ENCODE assay signal across 12 cellular contexts in the genomic region with DNA sequence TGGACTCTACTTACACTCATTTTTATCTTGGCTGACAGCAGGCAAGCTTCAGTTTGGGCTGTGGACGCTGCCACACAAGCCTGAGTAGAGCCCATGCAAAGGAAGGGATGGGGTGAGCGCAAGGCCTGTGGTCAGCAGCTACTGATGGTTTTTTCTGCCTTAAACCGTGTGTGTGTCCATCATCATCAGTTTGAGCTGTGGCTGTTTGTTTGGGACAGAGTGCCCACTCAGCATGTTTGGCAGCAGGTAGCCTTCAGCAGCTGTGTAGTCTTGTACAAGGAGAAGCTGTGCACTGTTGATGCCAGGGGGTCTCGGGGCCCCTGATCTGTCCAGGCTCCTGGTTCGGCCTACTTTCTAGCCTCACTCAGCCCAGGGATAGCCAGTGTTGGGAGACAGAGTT. TPM values are rescaled to one million over a fixed set of nuclear protein-coding genes. Genes with fewer than 3 reads are reported as not detected.
DNase-seq lines count a peak whose midpoint lies in the region; ATAC-seq, FAIRE-seq and TF ChIP-seq lines count a peak whose summit lies in the region.
"Had no signal": no experiment of that assay in that cellular context is flagged by ENCODE, and none has a peak within 500 bp of the region (broad histone marks: within the 10 kb centered on the region; RNA-seq: fewer than 3 reads in every experiment).

No MANE protein-coding gene starts in this region.

- no peak for FAIRE-seq in GM19239 (lab: Jason Lieb, UNC)
- FAIRE-seq: G401.6 had no signal

- no peak overlapping the region for H3K4me2 ChIP-seq in mammary epithelial cell (ENCODE audit: insufficient read depth, low read depth, low read length)

- CTCF ChIA-PET in MCF 10A (lab: Yijun Ruan, JAX) = no interaction called here
- CTCF ChIA-PET in mammary epithelial cell (lab: Charles Lee; ENCODE audit: low non-redundant PET) = no interaction called here
- CTCF ChIA-PET in WTC11 (lab: Charles Lee) = no interaction called here

- POLR2A ChIA-PET in MCF 10A (lab: Yijun Ruan, JAX) = no interaction called here
- POLR2A ChIA-PET in WTC11 (lab: Charles Lee) = no interaction called here

- H3K36me3 Mint-ChIP-seq in MCF 10A (ENCODE audit: insufficient read depth, unreplicated experiment) = peaks cover 60% of the 10 kb centered on the region
- H3K36me3 Mint-ChIP-seq in WTC11 = peaks cover 49% of the 10 kb centered on the region

- H3K36me3 ChIP-seq in mammary epithelial cell (ENCODE audit: insufficient read depth, low read length) = peaks cover 30% of the 10 kb centered on the region

- H3K9me3 ChIP-seq in mammary epithelial cell (replicated peaks; ENCODE audit: insufficient read depth, low read length) = no peaks in the 10 kb centered on the region
- peaks cover 2% of the 10 kb centered on the region for H3K9me3 ChIP-seq in iPS-18c (ENCODE audit: control insufficient read depth, insufficient read depth, low read length)

- H3K27ac ChIP-seq in mammary epithelial cell (ENCODE audit: insufficient read depth, low read depth, low read length) = no peak overlapping the region

- H3K4me1 ChIP-seq in mammary epithelial cell (ENCODE audit: insufficient read depth, low read length) = peaks cover 25% of the 10 kb centered on the region

- intact Hi-C loops in MCF 10A (cut with micrococcal nuclease) = loop anchor here (5.0 kb wide), 1 partner anchor 408 kb away; no protein-coding TSS in a partner anchor
- intact Hi-C loops in mammary epithelial cell (cut with micrococcal nuclease) = no loop called here

- BruUV-seq in MCF 10A (replicated peaks; lab: Mats Ljungman, UMichigan) (no TSS peak), mammary epithelial cell (replicated peaks; lab: Mats Ljungman, UMichigan) (no TSS peak)

- no peak overlapping the region for H3K4me3 Mint-ChIP-seq in MCF 10A (ENCODE audit: unreplicated experiment)
- peak overlapping the region; percentile 41 for H3K4me3 Mint-ChIP-seq in WTC11
- peak overlapping the region; percentile 8 to 53 for H3K4me3 Mint-ChIP-seq in stimulated activated naive CD8-positive, alpha-beta T cell treated with anti-CD3 and anti-CD28 coated beads, Interleukin-15, amount 100 ng/mL, for 72 hours

- in situ Hi-C loops in mammary epithelial cell (cut with MboI; ENCODE audit: low sequenced_read_pairs in 2 of 2) = no loop called here

- H3K4me3 ChIP-seq in mammary epithelial cell (replicated peaks in 1 of 3; ENCODE audit: insufficient read depth in 1 of 3, low read depth in 2 of 3, low read length in 3 of 3) = no peak overlapping the region
- peak overlapping the region; percentile 15; the same call in 1 of the 2 replicates for H3K4me3 ChIP-seq in iPS-18c (ENCODE audit: insufficient read depth, low read depth, low read length)

- H3K9me3 Mint-ChIP-seq in MCF 10A (ENCODE audit: unreplicated experiment) (no peaks in the 10 kb centered on the region), WTC11 (no peaks in the 10 kb centered on the region)
- no peaks in the 10 kb centered on the region for H3K9me3 Mint-ChIP-seq in stimulated activated naive CD8-positive, alpha-beta T cell treated with anti-CD3 and anti-CD28 coated beads, Interleukin-15, amount 100 ng/mL, for 72 hours

- 89% methylated on average over 5 of the region's 5 CpGs for WGBS in mammary epithelial cell (ENCODE audit: low coverage, missing lambda C conversion rate)

- H4K20me1 ChIP-seq in mammary epithelial cell (ENCODE audit: insufficient read depth, low read length) = no peaks in the 10 kb centered on the region

- TF ChIP-seq CTCF in MCF 10A (IDR thresholded peaks at IDR 0.05; ENCODE audit: unreplicated experiment) (no peak), mammary epithelial cell (conservative IDR thresholded peaks at IDR 0.05 in 1 of 2, IDR thresholded peaks at IDR 0.05 in 1 of 2; ENCODE audit: extremely low read depth in 1 of 2, insufficient read depth in 1 of 2, low read depth in 1 of 2, low read length in 2 of 2) (no peak), WTC11 (IDR thresholded peaks at IDR 0.05) (no peak)

- H3K27ac Mint-ChIP-seq in MCF 10A (ENCODE audit: low read depth, unreplicated experiment) (peak overlapping the region; percentile 75), WTC11 (peak overlapping the region; percentile 24)
- peak overlapping the region in 1 of 2 donors; percentile 89 for H3K27ac Mint-ChIP-seq in stimulated activated naive CD8-positive, alpha-beta T cell treated with anti-CD3 and anti-CD28 coated beads, Interleukin-15, amount 100 ng/mL, for 72 hours

- H2AFZ ChIP-seq in mammary epithelial cell (ENCODE audit: low read depth, low read length) = no peak overlapping the region

- H3K27me3 Mint-ChIP-seq in MCF 10A (ENCODE audit: insufficient read depth, unreplicated experiment) (no peaks in the 10 kb centered on the region), WTC11 (ENCODE audit: low read depth) (no peaks in the 10 kb centered on the region)
- H3K27me3 Mint-ChIP-seq in stimulated activated naive CD8-positive, alpha-beta T cell treated with anti-CD3 and anti-CD28 coated beads, Interleukin-15, amount 100 ng/mL, for 72 hours = no peaks in the 10 kb centered on the region

- H3K27me3 ChIP-seq in mammary epithelial cell (ENCODE audit: insufficient read depth, low read length) = no peaks in the 10 kb centered on the region

- H3K79me2 ChIP-seq in mammary epithelial cell (ENCODE audit: insufficient read depth, low read length) = peaks cover 67% of the 10 kb centered on the region

- DNase-seq in MCF 10A (ENCODE audit: unreplicated experiment) = no peak
- no peak for DNase-seq in mammary epithelial cell
- DNase-seq in WTC11 (ENCODE audit: low spot score) = no peak
- DNase-seq in stimulated activated naive CD8-positive, alpha-beta T cell treated with anti-CD3 and anti-CD28 coated beads, Interleukin-15, amount 100 ng/mL, for 72 hours = no peak
- no peak for DNase-seq in GM19239 (ENCODE audit: insufficient read length, low spot score)
- DNase-seq: foreskin melanocyte, NCI-H1092, Right ventricle myocardium superior had no signal

- dilution Hi-C loops in mammary epithelial cell (cut with HindIII; ENCODE audit: low sequenced_read_pairs) = loop anchor here (5.0 kb wide), 3 partner anchors 48 to 787 kb away; no protein-coding TSS in a partner anchor

- H3K4me1 Mint-ChIP-seq in MCF 10A (ENCODE audit: insufficient read depth, unreplicated experiment) = peaks cover 12% of the 10 kb centered on the region
- H3K4me1 Mint-ChIP-seq in WTC11 = peaks cover 30% of the 10 kb centered on the region
- H3K4me1 Mint-ChIP-seq in stimulated activated naive CD8-positive, alpha-beta T cell treated with anti-CD3 and anti-CD28 coated beads, Interleukin-15, amount 100 ng/mL, for 72 hours = peaks cover 62% of the 10 kb centered on the region

- ATAC-seq in WTC11 (no peak), GM18870 (IDR thresholded peaks at IDR 0.05; ENCODE audit: unreplicated experiment) (no peak), HG03135 (IDR thresholded peaks at IDR 0.05; ENCODE audit: unreplicated experiment) (no peak)
- ATAC-seq in stimulated activated naive CD8-positive, alpha-beta T cell treated with anti-CD3 and anti-CD28 coated beads, Interleukin-15, amount 100 ng/mL, for 72 hours = no peak

- H3K9ac ChIP-seq in mammary epithelial cell (ENCODE audit: insufficient read depth, low read length) = no peak overlapping the region

TF ChIP-seq in WTC11, 78 proteins besides CTCF, POLR2A, EP300 and RAD21 (continues in another document):
- TF ChIP-seq, protein P1, sequence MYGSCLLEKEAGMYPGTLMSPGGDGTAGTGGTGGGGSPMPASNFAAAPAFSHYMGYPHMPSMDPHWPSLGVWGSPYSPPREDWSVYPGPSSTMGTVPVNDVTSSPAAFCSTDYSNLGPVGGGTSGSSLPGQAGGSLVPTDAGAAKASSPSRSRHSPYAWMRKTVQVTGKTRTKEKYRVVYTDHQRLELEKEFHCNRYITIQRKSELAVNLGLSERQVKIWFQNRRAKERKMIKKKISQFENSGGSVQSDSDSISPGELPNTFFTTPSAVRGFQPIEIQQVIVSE (CRISPR knock-in tag; IDR thresholded peaks at IDR 0.05; ENCODE audit: borderline replicate concordance) = no peak
- TF ChIP-seq ATF1 (CRISPR knock-in tag; IDR thresholded peaks at IDR 0.05) = no peak
- TF ChIP-seq, protein P2, sequence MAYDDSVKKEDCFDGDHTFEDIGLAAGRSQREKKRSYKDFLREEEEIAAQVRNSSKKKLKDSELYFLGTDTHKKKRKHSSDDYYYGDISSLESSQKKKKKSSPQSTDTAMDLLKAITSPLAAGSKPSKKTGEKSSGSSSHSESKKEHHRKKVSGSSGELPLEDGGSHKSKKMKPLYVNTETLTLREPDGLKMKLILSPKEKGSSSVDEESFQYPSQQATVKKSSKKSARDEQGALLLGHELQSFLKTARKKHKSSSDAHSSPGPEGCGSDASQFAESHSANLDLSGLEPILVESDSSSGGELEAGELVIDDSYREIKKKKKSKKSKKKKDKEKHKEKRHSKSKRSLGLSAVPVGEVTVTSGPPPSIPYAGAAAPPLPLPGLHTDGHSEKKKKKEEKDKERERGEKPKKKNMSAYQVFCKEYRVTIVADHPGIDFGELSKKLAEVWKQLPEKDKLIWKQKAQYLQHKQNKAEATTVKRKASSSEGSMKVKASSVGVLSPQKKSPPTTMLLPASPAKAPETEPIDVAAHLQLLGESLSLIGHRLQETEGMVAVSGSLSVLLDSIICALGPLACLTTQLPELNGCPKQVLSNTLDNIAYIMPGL (CRISPR knock-in tag; IDR thresholded peaks at IDR 0.05) = no peak
- TF ChIP-seq, protein P3, sequence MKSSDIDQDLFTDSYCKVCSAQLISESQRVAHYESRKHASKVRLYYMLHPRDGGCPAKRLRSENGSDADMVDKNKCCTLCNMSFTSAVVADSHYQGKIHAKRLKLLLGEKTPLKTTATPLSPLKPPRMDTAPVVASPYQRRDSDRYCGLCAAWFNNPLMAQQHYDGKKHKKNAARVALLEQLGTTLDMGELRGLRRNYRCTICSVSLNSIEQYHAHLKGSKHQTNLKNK (CRISPR knock-in tag; IDR thresholded peaks at IDR 0.05) = no peak

RNA-seq across cellular contexts. Expression of a gene that starts 3.5 kb away (rescaled TPM):
- total RNA-seq in MCF 10A (2022) = 32.5 and 33.6 TPM in 2 replicates
- 10 to 100 TPM; 33.3 to 40.8 TPM for total RNA-seq in mammary epithelial cell
- 19.5 TPM for polyA plus RNA-seq in mammary epithelial cell
- polyA minus RNA-seq in mammary epithelial cell = 27.2 TPM
- total RNA-seq in WTC11 (2021) = 53.9 to 55.6 TPM (median 55.4 TPM) in 3 replicates

RNA-seq across cellular contexts. Expression of a gene that starts 9.4 kb away (rescaled TPM):
- total RNA-seq in MCF 10A (2022) = 271 and 273 TPM in 2 replicates
- total RNA-seq in mammary epithelial cell = 100 to 1,000 TPM in 1 of 2 donors, 10 to 100 TPM in 1; 38.0 to 185 TPM
- 132 TPM for polyA plus RNA-seq in mammary epithelial cell
- polyA minus RNA-seq in mammary epithelial cell = 109 TPM
- total RNA-seq in WTC11 (2021) = 105 to 121 TPM (median 109 TPM) in 3 replicates
